Comparison of ENCODE assay signal across 1 cellular context in the genomic region with DNA sequence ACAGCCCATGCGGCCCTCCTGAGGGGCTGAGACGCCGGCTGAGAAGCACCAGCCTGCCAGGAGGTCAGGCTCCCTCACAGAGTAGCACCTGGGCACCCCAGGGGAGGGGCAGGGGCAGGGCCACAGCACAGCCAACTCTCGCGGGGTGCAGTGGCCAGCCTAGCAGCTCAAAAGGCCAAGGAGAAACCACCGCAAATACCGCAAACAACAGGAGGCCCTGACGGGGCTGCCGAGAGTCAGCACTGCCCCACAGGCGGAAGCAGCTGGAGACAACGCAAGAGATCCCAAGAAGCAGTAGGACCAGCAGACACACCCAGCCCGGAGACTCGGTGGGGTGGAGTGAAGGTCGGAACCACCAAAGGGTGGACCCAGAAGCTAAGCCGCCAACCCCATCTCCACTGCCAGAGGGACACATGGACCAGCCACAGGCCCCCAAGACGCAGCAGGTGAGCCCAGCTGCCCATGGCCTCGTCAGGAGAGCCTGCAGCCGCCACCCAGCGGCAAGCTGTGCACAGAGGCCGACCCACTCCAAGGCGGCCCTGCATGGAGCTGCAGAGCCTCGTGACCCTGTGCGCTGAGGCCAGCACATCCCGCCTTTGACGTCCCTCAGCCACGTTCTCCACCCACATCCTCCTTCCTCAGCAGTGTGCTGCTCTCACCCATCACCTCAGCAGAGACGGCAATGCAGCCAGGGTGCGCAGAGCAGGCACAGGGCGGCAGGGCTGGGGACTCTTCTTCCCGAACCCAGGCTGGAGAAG.
TF ChIP-seq lines count a peak whose summit lies in the region.

No MANE protein-coding gene starts in this region.

TF ChIP-seq in HepG2, 621 proteins besides CTCF, POLR2A, EP300 and RAD21:
- TF ChIP-seq DNMT1 (CRISPR knock-in tag; IDR thresholded peaks at IDR 0.05) (no peak), GABPB1 (CRISPR knock-in tag; IDR thresholded peaks at IDR 0.05) (no peak), NRL (CRISPR knock-in tag; IDR thresholded peaks at IDR 0.05; ENCODE audit: borderline replicate concordance) (no peak), DNMT3B (CRISPR knock-in tag; conservative IDR thresholded peaks at IDR 0.05) (no peak), ARNT2 (CRISPR knock-in tag; IDR thresholded peaks at IDR 0.05; ENCODE audit: low read depth) (no peak), SRSF9 (IDR thresholded peaks at IDR 0.05; ENCODE audit: borderline replicate concordance, insufficient read depth, low read depth, low read length, poor library complexity, severe bottlenecking) (no peak)
- TF ChIP-seq, protein P1, sequence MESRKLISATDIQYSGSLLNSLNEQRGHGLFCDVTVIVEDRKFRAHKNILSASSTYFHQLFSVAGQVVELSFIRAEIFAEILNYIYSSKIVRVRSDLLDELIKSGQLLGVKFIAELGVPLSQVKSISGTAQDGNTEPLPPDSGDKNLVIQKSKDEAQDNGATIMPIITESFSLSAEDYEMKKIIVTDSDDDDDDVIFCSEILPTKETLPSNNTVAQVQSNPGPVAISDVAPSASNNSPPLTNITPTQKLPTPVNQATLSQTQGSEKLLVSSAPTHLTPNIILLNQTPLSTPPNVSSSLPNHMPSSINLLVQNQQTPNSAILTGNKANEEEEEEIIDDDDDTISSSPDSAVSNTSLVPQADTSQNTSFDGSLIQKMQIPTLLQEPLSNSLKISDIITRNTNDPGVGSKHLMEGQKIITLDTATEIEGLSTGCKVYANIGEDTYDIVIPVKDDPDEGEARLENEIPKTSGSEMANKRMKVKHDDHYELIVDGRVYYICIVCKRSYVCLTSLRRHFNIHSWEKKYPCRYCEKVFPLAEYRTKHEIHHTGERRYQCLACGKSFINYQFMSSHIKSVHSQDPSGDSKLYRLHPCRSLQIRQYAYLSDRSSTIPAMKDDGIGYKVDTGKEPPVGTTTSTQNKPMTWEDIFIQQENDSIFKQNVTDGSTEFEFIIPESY (CRISPR knock-in tag; IDR thresholded peaks at IDR 0.05), result peak; percentile 85
- TF ChIP-seq, protein P2, sequence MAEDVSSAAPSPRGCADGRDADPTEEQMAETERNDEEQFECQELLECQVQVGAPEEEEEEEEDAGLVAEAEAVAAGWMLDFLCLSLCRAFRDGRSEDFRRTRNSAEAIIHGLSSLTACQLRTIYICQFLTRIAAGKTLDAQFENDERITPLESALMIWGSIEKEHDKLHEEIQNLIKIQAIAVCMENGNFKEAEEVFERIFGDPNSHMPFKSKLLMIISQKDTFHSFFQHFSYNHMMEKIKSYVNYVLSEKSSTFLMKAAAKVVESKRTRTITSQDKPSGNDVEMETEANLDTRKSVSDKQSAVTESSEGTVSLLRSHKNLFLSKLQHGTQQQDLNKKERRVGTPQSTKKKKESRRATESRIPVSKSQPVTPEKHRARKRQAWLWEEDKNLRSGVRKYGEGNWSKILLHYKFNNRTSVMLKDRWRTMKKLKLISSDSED (CRISPR knock-in tag; IDR thresholded peaks at IDR 0.05), result no peak
